Comparison of ENCODE assay signal across 1 cellular context in the genomic region with DNA sequence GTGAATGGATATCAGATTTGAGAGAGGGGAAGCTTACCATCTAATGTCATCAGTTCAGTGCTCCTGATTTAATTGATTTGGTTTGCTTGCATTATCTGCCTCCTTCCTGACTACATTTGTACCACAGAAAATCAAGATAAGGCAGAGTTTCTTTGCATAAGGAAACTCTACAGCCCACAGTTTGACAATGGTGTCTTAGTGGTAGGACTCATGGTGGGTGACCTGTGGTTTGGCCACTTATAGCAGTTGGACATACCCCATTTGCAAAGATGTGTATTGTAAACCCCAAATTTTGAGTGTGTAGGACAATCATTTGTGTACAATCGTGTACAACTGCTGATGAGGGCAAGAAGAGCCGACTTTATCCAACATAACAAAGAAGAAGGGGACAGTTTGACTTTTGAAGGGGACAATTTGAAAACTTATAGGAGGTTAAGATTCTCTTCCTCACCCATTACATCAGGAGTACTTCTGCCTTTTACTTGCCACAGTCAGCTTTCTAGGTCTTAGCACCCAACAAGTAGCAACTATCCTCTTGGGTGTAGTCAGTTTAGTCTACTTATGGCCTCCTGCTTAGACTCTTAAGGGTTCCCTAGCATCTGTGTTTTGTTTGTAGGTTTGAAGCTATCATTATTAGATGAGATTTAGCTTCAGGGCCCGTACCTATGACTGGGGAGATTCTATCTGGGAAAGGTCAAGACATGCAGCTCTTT.
TF ChIP-seq lines count a peak whose summit lies in the region.

No MANE protein-coding gene starts in this region.

TF ChIP-seq in HepG2, 621 proteins besides CTCF, POLR2A, EP300 and RAD21 (continued from another document):
- TF ChIP-seq RBFOX2 (IDR thresholded peaks at IDR 0.05; ENCODE audit: low read depth, low read length) (peak; percentile 75), CREM (IDR thresholded peaks at IDR 0.05) (peak; percentile 8; the same call in 1 of the 2 replicates), CREM (CRISPR knock-in tag; IDR thresholded peaks at IDR 0.05) (no peak), ISL2 (CRISPR knock-in tag; IDR thresholded peaks at IDR 0.05) (no peak), BORCS8-MEF2B (CRISPR knock-in tag; IDR thresholded peaks at IDR 0.05) (no peak), SIN3B (IDR thresholded peaks at IDR 0.05; ENCODE audit: low read length) (no peak), ZNF180 (CRISPR knock-in tag; IDR thresholded peaks at IDR 0.05; ENCODE audit: borderline replicate concordance, low read depth) (no peak), ZNF839 (CRISPR knock-in tag; IDR thresholded peaks at IDR 0.05; ENCODE audit: borderline replicate concordance) (no peak), SAP130 (CRISPR knock-in tag; IDR thresholded peaks at IDR 0.05; ENCODE audit: low read depth) (no peak; the same call in 1 of the 2 replicates), RBM22 (optimal IDR thresholded peaks at IDR 0.05; ENCODE audit: low read length) (peak; percentile 95), ETV5 (CRISPR knock-in tag; IDR thresholded peaks at IDR 0.05; ENCODE audit: borderline replicate concordance) (no peak), ZSCAN29 (CRISPR knock-in tag; conservative IDR thresholded peaks at IDR 0.05) (no peak), ZNF546 (CRISPR knock-in tag; conservative IDR thresholded peaks at IDR 0.05) (no peak), GATA4 (IDR thresholded peaks at IDR 0.05; ENCODE audit: borderline replicate concordance, low read depth) (no peak), POLR2G (IDR thresholded peaks at IDR 0.05; ENCODE audit: low read depth, low read length) (peak; percentile 32), KDM5A (IDR thresholded peaks at IDR 0.05; ENCODE audit: borderline replicate concordance, low read length) (no peak), ZNF616 (CRISPR knock-in tag; IDR thresholded peaks at IDR 0.05; ENCODE audit: low read depth) (no peak), ZNF780A (CRISPR knock-in tag; IDR thresholded peaks at IDR 0.05) (0 out of 2 replicates have a peak, but pooled peaks have one; percentile 7), ZNF772 (CRISPR knock-in tag; IDR thresholded peaks at IDR 0.05) (0 out of 2 replicates have a peak, but pooled peaks have one; percentile 11), ZNF562 (CRISPR knock-in tag; IDR thresholded peaks at IDR 0.05; ENCODE audit: borderline replicate concordance) (no peak)
- TF ChIP-seq, protein P1, sequence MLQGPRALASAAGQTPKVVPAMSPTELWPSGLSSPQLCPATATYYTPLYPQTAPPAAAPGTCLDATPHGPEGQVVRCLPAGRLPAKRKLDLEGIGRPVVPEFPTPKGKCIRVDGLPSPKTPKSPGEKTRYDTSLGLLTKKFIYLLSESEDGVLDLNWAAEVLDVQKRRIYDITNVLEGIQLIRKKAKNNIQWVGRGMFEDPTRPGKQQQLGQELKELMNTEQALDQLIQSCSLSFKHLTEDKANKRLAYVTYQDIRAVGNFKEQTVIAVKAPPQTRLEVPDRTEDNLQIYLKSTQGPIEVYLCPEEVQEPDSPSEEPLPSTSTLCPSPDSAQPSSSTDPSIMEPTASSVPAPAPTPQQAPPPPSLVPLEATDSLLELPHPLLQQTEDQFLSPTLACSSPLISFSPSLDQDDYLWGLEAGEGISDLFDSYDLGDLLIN (CRISPR knock-in tag; IDR thresholded peaks at IDR 0.05; ENCODE audit: borderline replicate concordance): no peak
- TF ChIP-seq, protein P2, sequence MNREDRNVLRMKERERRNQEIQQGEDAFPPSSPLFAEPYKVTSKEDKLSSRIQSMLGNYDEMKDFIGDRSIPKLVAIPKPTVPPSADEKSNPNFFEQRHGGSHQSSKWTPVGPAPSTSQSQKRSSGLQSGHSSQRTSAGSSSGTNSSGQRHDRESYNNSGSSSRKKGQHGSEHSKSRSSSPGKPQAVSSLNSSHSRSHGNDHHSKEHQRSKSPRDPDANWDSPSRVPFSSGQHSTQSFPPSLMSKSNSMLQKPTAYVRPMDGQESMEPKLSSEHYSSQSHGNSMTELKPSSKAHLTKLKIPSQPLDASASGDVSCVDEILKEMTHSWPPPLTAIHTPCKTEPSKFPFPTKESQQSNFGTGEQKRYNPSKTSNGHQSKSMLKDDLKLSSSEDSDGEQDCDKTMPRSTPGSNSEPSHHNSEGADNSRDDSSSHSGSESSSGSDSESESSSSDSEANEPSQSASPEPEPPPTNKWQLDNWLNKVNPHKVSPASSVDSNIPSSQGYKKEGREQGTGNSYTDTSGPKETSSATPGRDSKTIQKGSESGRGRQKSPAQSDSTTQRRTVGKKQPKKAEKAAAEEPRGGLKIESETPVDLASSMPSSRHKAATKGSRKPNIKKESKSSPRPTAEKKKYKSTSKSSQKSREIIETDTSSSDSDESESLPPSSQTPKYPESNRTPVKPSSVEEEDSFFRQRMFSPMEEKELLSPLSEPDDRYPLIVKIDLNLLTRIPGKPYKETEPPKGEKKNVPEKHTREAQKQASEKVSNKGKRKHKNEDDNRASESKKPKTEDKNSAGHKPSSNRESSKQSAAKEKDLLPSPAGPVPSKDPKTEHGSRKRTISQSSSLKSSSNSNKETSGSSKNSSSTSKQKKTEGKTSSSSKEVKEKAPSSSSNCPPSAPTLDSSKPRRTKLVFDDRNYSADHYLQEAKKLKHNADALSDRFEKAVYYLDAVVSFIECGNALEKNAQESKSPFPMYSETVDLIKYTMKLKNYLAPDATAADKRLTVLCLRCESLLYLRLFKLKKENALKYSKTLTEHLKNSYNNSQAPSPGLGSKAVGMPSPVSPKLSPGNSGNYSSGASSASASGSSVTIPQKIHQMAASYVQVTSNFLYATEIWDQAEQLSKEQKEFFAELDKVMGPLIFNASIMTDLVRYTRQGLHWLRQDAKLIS (CRISPR knock-in tag; IDR thresholded peaks at IDR 0.05): peak; percentile 68; the same call in 1 of the 2 replicates
- TF ChIP-seq, protein P3, sequence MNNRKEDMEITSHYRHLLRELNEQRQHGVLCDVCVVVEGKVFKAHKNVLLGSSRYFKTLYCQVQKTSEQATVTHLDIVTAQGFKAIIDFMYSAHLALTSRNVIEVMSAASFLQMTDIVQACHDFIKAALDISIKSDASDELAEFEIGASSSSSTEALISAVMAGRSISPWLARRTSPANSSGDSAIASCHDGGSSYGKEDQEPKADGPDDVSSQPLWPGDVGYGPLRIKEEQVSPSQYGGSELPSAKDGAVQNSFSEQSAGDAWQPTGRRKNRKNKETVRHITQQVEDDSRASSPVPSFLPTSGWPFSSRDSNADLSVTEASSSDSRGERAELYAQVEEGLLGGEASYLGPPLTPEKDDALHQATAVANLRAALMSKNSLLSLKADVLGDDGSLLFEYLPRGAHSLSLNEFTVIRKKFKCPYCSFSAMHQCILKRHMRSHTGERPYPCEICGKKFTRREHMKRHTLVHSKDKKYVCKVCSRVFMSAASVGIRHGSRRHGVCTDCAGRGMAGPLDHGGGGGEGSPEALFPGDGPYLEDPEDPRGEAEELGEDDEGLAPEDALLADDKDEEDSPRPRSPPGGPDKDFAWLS (CRISPR knock-in tag; IDR thresholded peaks at IDR 0.05; ENCODE audit: borderline replicate concordance): no peak
- TF ChIP-seq, protein P4, sequence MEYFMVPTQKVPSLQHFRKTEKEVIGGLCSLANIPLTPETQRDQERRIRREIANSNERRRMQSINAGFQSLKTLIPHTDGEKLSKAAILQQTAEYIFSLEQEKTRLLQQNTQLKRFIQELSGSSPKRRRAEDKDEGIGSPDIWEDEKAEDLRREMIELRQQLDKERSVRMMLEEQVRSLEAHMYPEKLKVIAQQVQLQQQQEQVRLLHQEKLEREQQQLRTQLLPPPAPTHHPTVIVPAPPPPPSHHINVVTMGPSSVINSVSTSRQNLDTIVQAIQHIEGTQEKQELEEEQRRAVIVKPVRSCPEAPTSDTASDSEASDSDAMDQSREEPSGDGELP (IDR thresholded peaks at IDR 0.05; ENCODE audit: borderline replicate concordance, low read depth): no peak
- TF ChIP-seq, protein P5, sequence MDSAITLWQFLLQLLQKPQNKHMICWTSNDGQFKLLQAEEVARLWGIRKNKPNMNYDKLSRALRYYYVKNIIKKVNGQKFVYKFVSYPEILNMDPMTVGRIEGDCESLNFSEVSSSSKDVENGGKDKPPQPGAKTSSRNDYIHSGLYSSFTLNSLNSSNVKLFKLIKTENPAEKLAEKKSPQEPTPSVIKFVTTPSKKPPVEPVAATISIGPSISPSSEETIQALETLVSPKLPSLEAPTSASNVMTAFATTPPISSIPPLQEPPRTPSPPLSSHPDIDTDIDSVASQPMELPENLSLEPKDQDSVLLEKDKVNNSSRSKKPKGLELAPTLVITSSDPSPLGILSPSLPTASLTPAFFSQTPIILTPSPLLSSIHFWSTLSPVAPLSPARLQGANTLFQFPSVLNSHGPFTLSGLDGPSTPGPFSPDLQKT (CRISPR knock-in tag; IDR thresholded peaks at IDR 0.05; ENCODE audit: borderline replicate concordance): no peak
- TF ChIP-seq, protein P6, sequence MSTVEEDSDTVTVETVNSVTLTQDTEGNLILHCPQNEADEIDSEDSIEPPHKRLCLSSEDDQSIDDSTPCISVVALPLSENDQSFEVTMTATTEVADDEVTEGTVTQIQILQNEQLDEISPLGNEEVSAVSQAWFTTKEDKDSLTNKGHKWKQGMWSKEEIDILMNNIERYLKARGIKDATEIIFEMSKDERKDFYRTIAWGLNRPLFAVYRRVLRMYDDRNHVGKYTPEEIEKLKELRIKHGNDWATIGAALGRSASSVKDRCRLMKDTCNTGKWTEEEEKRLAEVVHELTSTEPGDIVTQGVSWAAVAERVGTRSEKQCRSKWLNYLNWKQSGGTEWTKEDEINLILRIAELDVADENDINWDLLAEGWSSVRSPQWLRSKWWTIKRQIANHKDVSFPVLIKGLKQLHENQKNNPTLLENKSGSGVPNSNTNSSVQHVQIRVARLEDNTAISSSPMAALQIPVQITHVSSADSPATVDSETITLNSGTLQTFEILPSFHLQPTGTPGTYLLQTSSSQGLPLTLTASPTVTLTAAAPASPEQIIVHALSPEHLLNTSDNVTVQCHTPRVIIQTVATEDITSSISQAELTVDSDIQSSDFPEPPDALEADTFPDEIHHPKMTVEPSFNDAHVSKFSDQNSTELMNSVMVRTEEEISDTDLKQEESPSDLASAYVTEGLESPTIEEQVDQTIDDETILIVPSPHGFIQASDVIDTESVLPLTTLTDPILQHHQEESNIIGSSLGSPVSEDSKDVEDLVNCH (CRISPR knock-in tag; IDR thresholded peaks at IDR 0.05): no peak
- TF ChIP-seq, protein P7, sequence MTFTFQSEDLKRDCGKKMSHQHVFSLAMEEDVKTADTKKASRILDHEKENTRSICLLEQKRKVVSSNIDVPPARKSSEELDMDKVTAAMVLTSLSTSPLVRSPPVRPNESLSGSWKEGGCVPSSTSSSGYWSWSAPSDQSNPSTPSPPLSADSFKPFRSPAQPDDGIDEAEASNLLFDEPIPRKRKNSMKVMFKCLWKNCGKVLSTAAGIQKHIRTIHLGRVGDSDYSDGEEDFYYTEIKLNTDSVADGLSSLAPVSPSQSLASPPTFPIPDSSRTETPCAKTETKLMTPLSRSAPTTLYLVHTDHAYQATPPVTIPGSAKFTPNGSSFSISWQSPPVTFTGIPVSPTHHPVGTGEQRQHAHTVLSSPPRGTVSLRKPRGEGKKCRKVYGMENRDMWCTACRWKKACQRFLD (CRISPR knock-in tag; IDR thresholded peaks at IDR 0.05; ENCODE audit: borderline replicate concordance): no peak
